Comparison of ENCODE assay signal across 11 cellular contexts in genomic region chr5:141957367-141957993, GRCh38. TPM values are rescaled to one million over a fixed set of nuclear protein-coding genes. Genes with fewer than 3 reads are reported as not detected.
A peak's percentile ranks its signal among the peaks of the same experiment; 100 is the strongest.
DNase-seq lines count a peak whose midpoint lies in the region; TF ChIP-seq lines count a peak whose summit lies in the region.
"Had no signal": no experiment of that assay in that cellular context is flagged by ENCODE, and none has a peak within 500 bp of the region (broad histone marks: within the 10 kb centered on the region; RNA-seq: fewer than 3 reads in every experiment).

No MANE protein-coding gene starts in this region.

- no peaks in the 10 kb centered on the region for H3K27me3 ChIP-seq in rectal smooth muscle tissue (ENCODE audit: control insufficient read depth, insufficient read depth, low read length)
- no peaks in the 10 kb centered on the region for H3K27me3 ChIP-seq in vagina
- H3K27me3 ChIP-seq: BE2C had no signal

- H3K4me1 ChIP-seq in rectal smooth muscle tissue (ENCODE audit: control insufficient read depth, insufficient read depth, low read length): peaks cover 5% of the 10 kb centered on the region
- H3K4me1 ChIP-seq in vagina: no peaks in the 10 kb centered on the region

- no peak overlapping the region for H3K9ac ChIP-seq in rectal smooth muscle tissue (ENCODE audit: low read length)
- H3K9ac ChIP-seq: GM23248 had no signal

- no peak for TF ChIP-seq CTCF in vagina (IDR thresholded peaks at IDR 0.05)

- no peaks in the 10 kb centered on the region for H3K9me3 ChIP-seq in vagina
- H3K9me3 ChIP-seq: BE2C had no signal

- H3K4me3 ChIP-seq in rectal smooth muscle tissue (ENCODE audit: low read length) (peak overlapping the region; percentile 0), vagina (no peak overlapping the region)
- H3K4me3 ChIP-seq: GM23248 had no signal

- H3K9me3 Mint-ChIP-seq in activated T-cell treated with anti-CD3 and anti-CD28 coated beads, Interleukin-2, amount 50 U/mL, for 24 hours: no peaks in the 10 kb centered on the region
- no peaks in the 10 kb centered on the region for H3K9me3 Mint-ChIP-seq in activated naive CD8-positive, alpha-beta T cell treated with anti-CD3 and anti-CD28 coated beads for 36 hours

- peak overlapping the region; percentile 69 for H3K27ac Mint-ChIP-seq in activated T-cell treated with anti-CD3 and anti-CD28 coated beads, Interleukin-2, amount 50 U/mL, for 24 hours
- H3K27ac Mint-ChIP-seq in activated naive CD8-positive, alpha-beta T cell treated with anti-CD3 and anti-CD28 coated beads for 36 hours: peak overlapping the region; percentile 79

- H3K27me3 Mint-ChIP-seq in activated T-cell treated with anti-CD3 and anti-CD28 coated beads, Interleukin-2, amount 50 U/mL, for 24 hours: no peaks in the 10 kb centered on the region
- H3K27me3 Mint-ChIP-seq in activated naive CD8-positive, alpha-beta T cell treated with anti-CD3 and anti-CD28 coated beads for 36 hours: no peaks in the 10 kb centered on the region

- H3K4me3 Mint-ChIP-seq in activated T-cell treated with anti-CD3 and anti-CD28 coated beads, Interleukin-2, amount 50 U/mL, for 24 hours: peak overlapping the region; percentile 64
- peak overlapping the region; percentile 80 for H3K4me3 Mint-ChIP-seq in activated naive CD8-positive, alpha-beta T cell treated with anti-CD3 and anti-CD28 coated beads for 36 hours

- TF ChIP-seq POLR2A in vagina (IDR thresholded peaks at IDR 0.05): no peak

- H3K36me3 ChIP-seq in rectal smooth muscle tissue (ENCODE audit: control insufficient read depth, insufficient read depth, low read length): no peaks in the 10 kb centered on the region
- H3K36me3 ChIP-seq in vagina: no peaks in the 10 kb centered on the region
- H3K36me3 ChIP-seq: BE2C had no signal

- H3K36me3 Mint-ChIP-seq in activated T-cell treated with anti-CD3 and anti-CD28 coated beads, Interleukin-2, amount 50 U/mL, for 24 hours (ENCODE audit: low read depth): no peaks in the 10 kb centered on the region
- peaks cover 3% of the 10 kb centered on the region for H3K36me3 Mint-ChIP-seq in activated naive CD8-positive, alpha-beta T cell treated with anti-CD3 and anti-CD28 coated beads for 36 hours

- no peak for DNase-seq in activated T-cell treated with anti-CD3 and anti-CD28 coated beads, Interleukin-2, amount 50 U/mL, for 24 hours
- DNase-seq in activated T-cell treated with anti-CD3 and anti-CD28 coated beads for 4 hours: no peak
- peak; percentile 67 for DNase-seq in MV-4-11 (lab: John Stamatoyannopoulos, UW)
- DNase-seq in activated naive CD8-positive, alpha-beta T cell treated with anti-CD3 and anti-CD28 coated beads for 36 hours: no peak
- DNase-seq in NCI-H1417 (lab: John Stamatoyannopoulos, UW): no peak
- DNase-seq in vagina (ENCODE audit: extremely low spot score in 2 of 2): no peak
- no peak for DNase-seq in germinal center (ENCODE audit: low spot score)
- DNase-seq: NCI-H2081 treated with DMSO at 0.1 percent for 48 hours had no signal

- no peak overlapping the region for H3K27ac ChIP-seq in rectal smooth muscle tissue (ENCODE audit: low read depth, low read length)
- no peak overlapping the region for H3K27ac ChIP-seq in vagina
- H3K27ac ChIP-seq: GM23248 had no signal

- peaks cover 41% of the 10 kb centered on the region for H3K4me1 Mint-ChIP-seq in activated T-cell treated with anti-CD3 and anti-CD28 coated beads, Interleukin-2, amount 50 U/mL, for 24 hours (ENCODE audit: low read depth)
- H3K4me1 Mint-ChIP-seq in activated naive CD8-positive, alpha-beta T cell treated with anti-CD3 and anti-CD28 coated beads for 36 hours: peaks cover 37% of the 10 kb centered on the region

- intact Hi-C loops in vagina (cut with DNase I): loop anchor here (5.0 kb wide), 1 partner anchor 265 kb away; no protein-coding TSS in a partner anchor

RNA-seq across cellular contexts. Expression of gene PCDH12, which starts 0.5 kb away (rescaled TPM):
- 1 to 10 TPM; 1.3 to 1.5 TPM for total RNA-seq in activated naive CD8-positive, alpha-beta T cell treated with anti-CD3 and anti-CD28 coated beads for 36 hours
- 3.2 TPM for total RNA-seq in vagina
- total RNA-seq: GM23248 had no signal

RNA-seq across cellular contexts. Expression of gene RNF14, which starts 11.4 kb away (rescaled TPM):
- total RNA-seq in activated naive CD8-positive, alpha-beta T cell treated with anti-CD3 and anti-CD28 coated beads for 36 hours: 10 to 100 TPM; 44.9 to 45.4 TPM
- 37.8 TPM for total RNA-seq in vagina

RNA-seq across cellular contexts. Expression of gene DELE1, which starts 33.8 kb away (rescaled TPM):
- total RNA-seq in activated naive CD8-positive, alpha-beta T cell treated with anti-CD3 and anti-CD28 coated beads for 36 hours: 10 to 100 TPM; 46.4 to 51.6 TPM
- 79.1 TPM for total RNA-seq in vagina

RNA-seq across cellular contexts. Expression of gene GNPDA1, which starts 55.3 kb away (rescaled TPM):
- total RNA-seq in activated naive CD8-positive, alpha-beta T cell treated with anti-CD3 and anti-CD28 coated beads for 36 hours: 100 to 1,000 TPM; 140 to 148 TPM
- 25.3 TPM for total RNA-seq in vagina
